ENCODE assay signal across 22 cellular contexts in the genomic region with DNA sequence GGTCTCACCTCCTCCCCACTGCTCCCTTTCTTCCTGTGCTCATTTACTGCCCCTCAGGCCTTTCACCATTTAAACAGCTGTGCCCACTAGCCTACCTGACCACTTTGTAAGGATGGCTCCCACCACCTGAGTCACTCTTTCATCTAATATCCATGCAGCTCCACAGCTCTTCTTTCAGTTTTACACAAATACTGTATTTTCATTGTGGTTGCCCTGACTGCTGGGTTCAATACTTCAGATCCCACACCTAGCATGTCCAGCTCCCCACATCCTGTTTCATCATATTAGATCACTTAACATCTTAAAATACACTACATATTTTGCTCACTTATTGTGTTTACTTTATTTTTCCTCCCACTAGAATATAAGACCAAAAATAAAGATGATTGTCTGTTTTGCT.
"Had no signal": no experiment of that assay in that cellular context is flagged by ENCODE, and none has a peak within 500 bp of the region (broad histone marks: within the 10 kb centered on the region; RNA-seq: fewer than 3 reads in every experiment).

No MANE protein-coding gene starts in this region.

- H3K36me3 Mint-ChIP-seq: natural killer cell; stimulated activated naive B cell treated with anti-CD40 and anti-IgM and Interleukin-4, amounts not matched to agents 10 μg/mL and 1 μg/mL and 100 μg/mL, for 72 hours had no signal

- H3K4me3 Mint-ChIP-seq: natural killer cell; neural crest cell; stimulated activated naive B cell treated with anti-CD40 and anti-IgM and Interleukin-4, amounts not matched to agents 10 μg/mL and 1 μg/mL and 100 μg/mL, for 72 hours; stimulated activated naive CD8-positive, alpha-beta T cell treated with anti-CD3 and anti-CD28 coated beads, Interleukin-15, amount 100 ng/mL, for 72 hours had no signal

- DNase-seq: effector memory CD4-positive, alpha-beta T cell; heart right ventricle; hypothalamus; islet precursor cell; mucosa of descending colon; natural killer cell; nucleus accumbens; ovary; sigmoid colon; stimulated activated CD4-positive, alpha-beta T cell treated with anti-CD3 and anti-CD28 coated beads, Interleukin-2, amount 100 ng/mL, for 24 hours; stimulated activated CD4-positive, alpha-beta T cell treated with anti-CD3 and anti-CD28 coated beads, Interleukin-4, amount 100 ng/mL, for 4 hours; stimulated activated naive B cell treated with anti-CD40 and anti-IgM and Interleukin-4, amounts not matched to agents 10 μg/mL and 1 μg/mL and 100 μg/mL, for 72 hours; stimulated activated naive CD8-positive, alpha-beta T cell treated with anti-CD3 and anti-CD28 coated beads, Interleukin-15, amount 100 ng/mL, for 72 hours; testis; transverse colon had no signal

- ATAC-seq: esophagus mucosa; heart right ventricle; left lobe of liver; mucosa of descending colon; natural killer cell; stimulated activated naive B cell treated with anti-CD40 and anti-IgM and Interleukin-4, amounts not matched to agents 10 μg/mL and 1 μg/mL and 100 μg/mL, for 72 hours; stimulated activated naive CD8-positive, alpha-beta T cell treated with anti-CD3 and anti-CD28 coated beads, Interleukin-15, amount 100 ng/mL, for 72 hours had no signal

- H3K36me3 ChIP-seq: heart right ventricle, ovary, right atrium auricular region, sigmoid colon, transverse colon had no signal

- H3K4me1 ChIP-seq: heart right ventricle, right atrium auricular region, sigmoid colon, testis, transverse colon had no signal

- H3K9me3 Mint-ChIP-seq: neural crest cell had no signal

- H3K27me3 Mint-ChIP-seq: stimulated activated naive B cell treated with anti-CD40 and anti-IgM and Interleukin-4, amounts not matched to agents 10 μg/mL and 1 μg/mL and 100 μg/mL, for 72 hours; stimulated activated naive CD8-positive, alpha-beta T cell treated with anti-CD3 and anti-CD28 coated beads, Interleukin-15, amount 100 ng/mL, for 72 hours had no signal

- H3K27ac ChIP-seq: heart right ventricle, ovary, right atrium auricular region, sigmoid colon, skin epidermis, testis, transverse colon had no signal

- H3K27ac Mint-ChIP-seq: stimulated activated naive B cell treated with anti-CD40 and anti-IgM and Interleukin-4, amounts not matched to agents 10 μg/mL and 1 μg/mL and 100 μg/mL, for 72 hours; stimulated activated naive CD8-positive, alpha-beta T cell treated with anti-CD3 and anti-CD28 coated beads, Interleukin-15, amount 100 ng/mL, for 72 hours had no signal

- H3K4me1 Mint-ChIP-seq: stimulated activated naive B cell treated with anti-CD40 and anti-IgM and Interleukin-4, amounts not matched to agents 10 μg/mL and 1 μg/mL and 100 μg/mL, for 72 hours; stimulated activated naive CD8-positive, alpha-beta T cell treated with anti-CD3 and anti-CD28 coated beads, Interleukin-15, amount 100 ng/mL, for 72 hours had no signal

- FAIRE-seq: endometrium, frontal cortex had no signal

- H3K4me3 ChIP-seq: heart right ventricle, mucosa of descending colon, ovary, right atrium auricular region, sigmoid colon, skin epidermis, testis, transverse colon had no signal

- H3K27me3 ChIP-seq: heart right ventricle, ovary, right atrium auricular region, sigmoid colon, testis, transverse colon had no signal

- H3K9me3 ChIP-seq: mucosa of descending colon, ovary, right atrium auricular region, sigmoid colon, testis, transverse colon had no signal
